Comparison of ENCODE assay signal across 19 cellular contexts in genomic region chr5:67290620-67291019, GRCh38.
DNase-seq lines count a peak whose midpoint lies in the region; ATAC-seq and TF ChIP-seq lines count a peak whose summit lies in the region.
"Had no signal": no experiment of that assay in that cellular context is flagged by ENCODE, and none has a peak within 500 bp of the region (broad histone marks: within the 10 kb centered on the region; RNA-seq: fewer than 3 reads in every experiment).

No MANE protein-coding gene starts in this region.

- no peak overlapping the region for H3K9ac ChIP-seq in Loucy (ENCODE audit: low read depth, low read length, poor library complexity, severe bottlenecking)
- H3K9ac ChIP-seq: BLaER1 treated with 17β-estradiol and CSF1 and Interleukin-3, amounts not matched to agents 10 nM and 100 nM had no signal

- H3K4me2 ChIP-seq in Loucy (ENCODE audit: low read depth, low read length, poor library complexity, severe bottlenecking), result no peak overlapping the region
- H3K4me2 ChIP-seq: BLaER1 treated with 17β-estradiol and CSF1 and Interleukin-3, amounts not matched to agents 10 nM and 100 nM had no signal

- H3K4me1 ChIP-seq in Loucy (ENCODE audit: insufficient read depth, low read length, poor library complexity, severe bottlenecking), result peaks cover 9% of the 10 kb centered on the region
- H3K4me1 ChIP-seq in lower lobe of right lung, result peaks cover 31% of the 10 kb centered on the region
- H3K4me1 ChIP-seq: foreskin keratinocyte, prostate gland had no signal

- no peaks in the 10 kb centered on the region for H3F3A ChIP-seq in Loucy (ENCODE audit: low read depth)

- H3K27me3 ChIP-seq in Loucy (ENCODE audit: insufficient read depth, low read length, poor library complexity, severe bottlenecking), result no peaks in the 10 kb centered on the region
- H3K27me3 ChIP-seq in lower lobe of right lung (ENCODE audit: low read depth), result no peaks in the 10 kb centered on the region
- H3K27me3 ChIP-seq in brain microvascular endothelial cell (replicated peaks), result no peaks in the 10 kb centered on the region
- H3K27me3 ChIP-seq: BLaER1 treated with 17β-estradiol and CSF1 and Interleukin-3, amounts not matched to agents 10 nM and 100 nM; foreskin keratinocyte had no signal

- no peaks in the 10 kb centered on the region for H3K79me2 ChIP-seq in Loucy (ENCODE audit: insufficient read depth, low read length)

- in situ Hi-C loops in brain microvascular endothelial cell (cut with HindIII; ENCODE audit: low pct_ligation_motif_present, low sequenced_read_pairs), result no loop called here

- no peak for DNase-seq in lower lobe of right lung
- DNase-seq in brain microvascular endothelial cell, result no peak
- no peak for DNase-seq in GM10248 (ENCODE audit: extremely low spot score)
- no peak for DNase-seq in T-helper 1 cell
- DNase-seq: activated B cell treated with CpG ODN at 0.5 μM for 24 hours; activated CD4-positive, alpha-beta T cell treated with anti-CD3 and anti-CD28 coated beads, Interleukin-2, amount 50 U/mL, for 4 hours; Calu3; foreskin keratinocyte; hippocampal formation; immature natural killer cell; NCI-H1417; NCI-H446; T-helper 9 cell had no signal

- H3K4me3 ChIP-seq in Loucy (ENCODE audit: low read length, poor library complexity, severe bottlenecking), result no peak overlapping the region
- no peak overlapping the region for H3K4me3 ChIP-seq in lower lobe of right lung
- H3K4me3 ChIP-seq in brain microvascular endothelial cell (ENCODE audit: low read depth, low read length), result no peak overlapping the region
- H3K4me3 ChIP-seq: BLaER1 treated with 17β-estradiol and CSF1 and Interleukin-3, amounts not matched to agents 10 nM and 100 nM; prostate gland had no signal

- TF ChIP-seq CTCF in Loucy (conservative IDR thresholded peaks at IDR 0.05; ENCODE audit: low read length), result no peak
- no peak for TF ChIP-seq CTCF in lower lobe of right lung (IDR thresholded peaks at IDR 0.05)
- no peak for TF ChIP-seq CTCF in brain microvascular endothelial cell (IDR thresholded peaks at IDR 0.05; ENCODE audit: low read depth, low read length, missing control alignments)
- TF ChIP-seq CTCF in GM10248 (IDR thresholded peaks at IDR 0.05; ENCODE audit: control extremely low read depth, extremely low read depth, low read depth, missing control alignments), result no peak

- H4K20me1 ChIP-seq in Loucy (ENCODE audit: insufficient read depth, low read length, poor library complexity, severe bottlenecking), result no peaks in the 10 kb centered on the region
- H4K20me1 ChIP-seq: BLaER1 treated with 17β-estradiol and CSF1 and Interleukin-3, amounts not matched to agents 10 nM and 100 nM had no signal

- no peaks in the 10 kb centered on the region for H3K9me2 ChIP-seq in Loucy (replicated peaks; ENCODE audit: low read depth, low read length)

- no peaks in the 10 kb centered on the region for H3K9me3 ChIP-seq in Loucy (ENCODE audit: insufficient read depth, low read depth, low read length)
- no peaks in the 10 kb centered on the region for H3K9me3 ChIP-seq in lower lobe of right lung
- H3K9me3 ChIP-seq: BLaER1 treated with 17β-estradiol and CSF1 and Interleukin-3, amounts not matched to agents 10 nM and 100 nM; prostate gland had no signal

- 0 out of 2 replicates have a peak overlapping the region, but pooled peaks have one; percentile 29 for H2AFZ ChIP-seq in Loucy (ENCODE audit: low read length)

- intact Hi-C loops in lower lobe of right lung (cut with DNase I), result no loop called here

- POLR2A ChIA-PET in GM10248 (lab: Yijun Ruan, JAX), result no interaction called here

- CTCF ChIA-PET in GM10248 (lab: Yijun Ruan, JAX), result no interaction called here

- H3K27ac ChIP-seq in cingulate gyrus (ENCODE audit: low read depth, low read length) (peak overlapping the region; percentile 96), lower lobe of right lung (peak overlapping the region; percentile 54), temporal lobe (ENCODE audit: low read depth, low read length) (peak overlapping the region; percentile 100), brain microvascular endothelial cell (no peak overlapping the region)
- H3K27ac ChIP-seq: BLaER1 treated with 17β-estradiol and CSF1 and Interleukin-3, amounts not matched to agents 10 nM and 100 nM; foreskin keratinocyte; prostate gland had no signal

- no peak for ATAC-seq in lower lobe of right lung
- ATAC-seq: foreskin keratinocyte, HepG2 had no signal

- H3K36me3 ChIP-seq in Loucy (ENCODE audit: insufficient read depth, low read length), result no peaks in the 10 kb centered on the region
- no peaks in the 10 kb centered on the region for H3K36me3 ChIP-seq in lower lobe of right lung
- H3K36me3 ChIP-seq in brain microvascular endothelial cell (replicated peaks), result no peaks in the 10 kb centered on the region
- H3K36me3 ChIP-seq: BLaER1 treated with 17β-estradiol and CSF1 and Interleukin-3, amounts not matched to agents 10 nM and 100 nM; prostate gland had no signal
